ENCODE assay signal across 1 cellular context in the genomic region with DNA sequence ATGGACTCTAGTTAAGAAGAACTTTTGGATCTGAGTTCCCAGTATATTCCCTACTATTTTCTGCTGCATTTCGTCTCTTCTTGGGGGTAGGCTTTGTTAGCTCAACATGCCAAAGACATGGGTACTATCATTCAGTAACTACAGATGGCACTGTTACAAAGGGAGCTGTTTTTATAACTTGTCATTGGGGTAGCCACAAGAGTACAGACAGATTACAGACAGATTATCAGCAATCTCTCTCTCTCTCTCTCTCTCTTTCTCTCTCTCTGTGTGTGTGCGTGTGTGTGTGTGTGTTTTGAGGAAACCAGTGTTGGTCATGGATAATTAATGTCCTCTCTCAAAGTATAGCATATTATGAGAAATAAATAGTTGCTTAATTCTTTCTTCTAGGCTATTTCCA.
A peak's percentile ranks its signal among the peaks of the same experiment; 100 is the strongest.
TF ChIP-seq lines count a peak whose summit lies in the region.

No MANE protein-coding gene starts in this region.

TF ChIP-seq in K562, 482 proteins besides CTCF, POLR2A, EP300 and RAD21 (continued from another document):
- TF ChIP-seq ARID1B (IDR thresholded peaks at IDR 0.05) (0 out of 2 replicates have a peak, but pooled peaks have one; percentile 22), ZNF133 (CRISPR knock-in tag; IDR thresholded peaks at IDR 0.05) (no peak)
